In the genomic region with DNA sequence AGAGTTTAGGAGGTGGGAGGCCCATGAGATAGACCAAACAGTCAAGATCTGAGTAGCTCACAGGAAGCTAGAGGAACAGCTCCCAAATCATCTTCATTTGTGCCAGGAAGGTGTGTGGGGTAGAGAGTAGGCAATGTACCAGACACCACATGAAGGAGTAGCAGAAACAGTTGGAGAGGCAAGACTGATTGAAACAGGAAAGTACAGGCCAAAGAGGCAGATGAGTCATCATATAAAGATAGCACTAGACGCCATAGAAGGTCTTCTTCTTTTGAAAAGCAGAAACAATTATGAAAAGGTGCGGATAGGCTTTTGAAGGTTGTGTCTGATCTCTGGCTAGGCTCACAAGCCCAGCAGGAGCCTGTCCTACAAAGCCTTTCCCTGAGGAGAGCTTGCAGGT, we compare ENCODE assay signal across 2 cellular contexts.
TF ChIP-seq lines count a peak whose summit lies in the region.

No MANE protein-coding gene starts in this region.

TF ChIP-seq in HCT116, 20 proteins besides CTCF, POLR2A, EP300 and RAD21:
- TF ChIP-seq CBX3 (IDR thresholded peaks at IDR 0.05; ENCODE audit: low read depth) (no peak), SIN3A (IDR thresholded peaks at IDR 0.05; ENCODE audit: low read depth) (no peak), TCF7L2 (IDR thresholded peaks at IDR 0.05; ENCODE audit: borderline replicate concordance, extremely low read depth, insufficient read depth, insufficient read length) (peak; percentile 76)

TF ChIP-seq in K562, 482 proteins besides CTCF, POLR2A, EP300 and RAD21:
- TF ChIP-seq, protein P1, sequence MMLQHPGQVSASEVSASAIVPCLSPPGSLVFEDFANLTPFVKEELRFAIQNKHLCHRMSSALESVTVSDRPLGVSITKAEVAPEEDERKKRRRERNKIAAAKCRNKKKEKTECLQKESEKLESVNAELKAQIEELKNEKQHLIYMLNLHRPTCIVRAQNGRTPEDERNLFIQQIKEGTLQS (IDR thresholded peaks at IDR 0.05) = peak; percentile 47
- TF ChIP-seq, protein P1 (CRISPR knock-in tag; conservative IDR thresholded peaks at IDR 0.05) = no peak
- TF ChIP-seq POLR2AphosphoS2 (IDR thresholded peaks at IDR 0.05; ENCODE audit: low read length) = no peak
TF ChIP-seq in K562: peak in this region for 1.
